In genomic region chr2:81412681-81413080, GRCh38 we compare ENCODE assay signal across 29 cellular contexts.
"Had no signal": no experiment of that assay in that cellular context is flagged by ENCODE, and none has a peak within 500 bp of the region (broad histone marks: within the 10 kb centered on the region; RNA-seq: fewer than 3 reads in every experiment).

No MANE protein-coding gene starts in this region.

- H3K9me3 Mint-ChIP-seq: activated naive CD4-positive, alpha-beta T cell treated with anti-CD3 and anti-CD28 coated beads, Interleukin-2, amount 50 U/mL, for 24 hours had no signal

- H3K27ac ChIP-seq: brain microvascular endothelial cell, lower lobe of right lung, right lobe of liver, skin epidermis, stomach, suprapubic skin, transverse colon, uterus, WERI-Rb-1 had no signal

- ATAC-seq: activated CD8-positive, alpha-beta T cell treated with anti-CD3 and anti-CD28 coated beads, Interleukin-2, amount 10 ng/mL, durations not matched to agents 7 days and 5 days; esophagus mucosa; left colon; lower lobe of right lung; mucosa of descending colon; right lobe of liver; stimulated activated effector memory CD8-positive, alpha-beta T cell treated with anti-CD3 and anti-CD28 coated beads, Interleukin-12 subunit alpha, Interleukin-12 subunit beta, amount 100 ng/mL, for 72 hours had no signal

- H3K4me1 Mint-ChIP-seq: activated naive CD4-positive, alpha-beta T cell treated with anti-CD3 and anti-CD28 coated beads, Interleukin-2, amount 50 U/mL, for 24 hours; naive B cell; stimulated activated effector memory CD8-positive, alpha-beta T cell treated with anti-CD3 and anti-CD28 coated beads, Interleukin-12 subunit alpha, Interleukin-12 subunit beta, amount 100 ng/mL, for 72 hours had no signal

- H3K4me1 ChIP-seq: lower lobe of right lung, right lobe of liver, stomach, suprapubic skin, transverse colon, uterus had no signal

- H3K36me3 Mint-ChIP-seq: activated naive CD4-positive, alpha-beta T cell treated with anti-CD3 and anti-CD28 coated beads, Interleukin-2, amount 50 U/mL, for 24 hours; naive B cell; stimulated activated effector memory CD8-positive, alpha-beta T cell treated with anti-CD3 and anti-CD28 coated beads, Interleukin-12 subunit alpha, Interleukin-12 subunit beta, amount 100 ng/mL, for 72 hours had no signal

- H3K27me3 Mint-ChIP-seq: activated naive CD4-positive, alpha-beta T cell treated with anti-CD3 and anti-CD28 coated beads, Interleukin-2, amount 50 U/mL, for 24 hours; naive B cell had no signal

- H3K4me3 Mint-ChIP-seq: activated CD8-positive, alpha-beta T cell treated with anti-CD3 and anti-CD28 coated beads, Interleukin-2, amount 10 ng/mL, durations not matched to agents 7 days and 5 days; activated naive CD4-positive, alpha-beta T cell treated with anti-CD3 and anti-CD28 coated beads, Interleukin-2, amount 50 U/mL, for 24 hours; activated T-helper 1 cell treated with anti-CD3 and anti-CD28 coated beads, Interleukin-12 subunit alpha, Interleukin-12 subunit beta, Interleukin-2, Interleukin-4 antibody, amounts not matched to agents 30 ng/mL and 10 ng/mL and 1 ng/mL, durations not matched to agents 14 hours and 24 hours and 36 hours; naive B cell; stimulated activated effector memory CD8-positive, alpha-beta T cell treated with anti-CD3 and anti-CD28 coated beads, Interleukin-12 subunit alpha, Interleukin-12 subunit beta, amount 100 ng/mL, for 72 hours had no signal

- H3K36me3 ChIP-seq: brain microvascular endothelial cell, lower lobe of right lung, right lobe of liver, stomach, suprapubic skin, transverse colon, uterus, WERI-Rb-1 had no signal

- DNase-seq: activated CD4-positive, alpha-beta T cell treated with anti-CD3 and anti-CD28 coated beads, Interleukin-2, amount 50 U/mL, for 1 hour; activated CD4-positive, CD25-positive, alpha-beta regulatory T cell treated with anti-CD3 and anti-CD28 coated beads, Interleukin-2, amount 50 U/mL, for 72 hours; activated CD8-positive, alpha-beta T cell treated with anti-CD3 and anti-CD28 coated beads, Interleukin-2, amount 10 ng/mL, durations not matched to agents 7 days and 5 days; activated gamma-delta T cell; aorta; brain microvascular endothelial cell; central memory CD4-positive, alpha-beta T cell; effector memory CD4-positive, alpha-beta T cell; foreskin melanocyte; glutamatergic neuron; hypothalamus; left colon; lower lobe of right lung; mesendoderm; mucosa of descending colon; naive B cell; nucleus accumbens; right lobe of liver; stimulated activated CD4-positive, alpha-beta T cell treated with anti-CD3 and anti-CD28 coated beads, Interleukin-2, amount 100 ng/mL, for 24 hours; stomach; transverse colon; uterus; WERI-Rb-1 had no signal

- H3K27me3 ChIP-seq: brain microvascular endothelial cell, right lobe of liver, stomach, suprapubic skin, transverse colon, uterus had no signal

- H3K27ac Mint-ChIP-seq: activated CD8-positive, alpha-beta T cell treated with anti-CD3 and anti-CD28 coated beads, Interleukin-2, amount 10 ng/mL, durations not matched to agents 7 days and 5 days; activated naive CD4-positive, alpha-beta T cell treated with anti-CD3 and anti-CD28 coated beads, Interleukin-2, amount 50 U/mL, for 24 hours; activated T-helper 1 cell treated with anti-CD3 and anti-CD28 coated beads, Interleukin-12 subunit alpha, Interleukin-12 subunit beta, Interleukin-2, Interleukin-4 antibody, amounts not matched to agents 30 ng/mL and 10 ng/mL and 1 ng/mL, durations not matched to agents 14 hours and 24 hours and 36 hours; naive B cell; stimulated activated effector memory CD8-positive, alpha-beta T cell treated with anti-CD3 and anti-CD28 coated beads, Interleukin-12 subunit alpha, Interleukin-12 subunit beta, amount 100 ng/mL, for 72 hours had no signal

- H3K4me3 ChIP-seq: lower lobe of right lung, mucosa of descending colon, right lobe of liver, skin epidermis, stomach, suprapubic skin, transverse colon, uterus had no signal

- H3K9me3 ChIP-seq: lower lobe of right lung, right lobe of liver, stomach, transverse colon, uterus had no signal
